14 cellular contexts compared by ENCODE assay signal in the genomic region with DNA sequence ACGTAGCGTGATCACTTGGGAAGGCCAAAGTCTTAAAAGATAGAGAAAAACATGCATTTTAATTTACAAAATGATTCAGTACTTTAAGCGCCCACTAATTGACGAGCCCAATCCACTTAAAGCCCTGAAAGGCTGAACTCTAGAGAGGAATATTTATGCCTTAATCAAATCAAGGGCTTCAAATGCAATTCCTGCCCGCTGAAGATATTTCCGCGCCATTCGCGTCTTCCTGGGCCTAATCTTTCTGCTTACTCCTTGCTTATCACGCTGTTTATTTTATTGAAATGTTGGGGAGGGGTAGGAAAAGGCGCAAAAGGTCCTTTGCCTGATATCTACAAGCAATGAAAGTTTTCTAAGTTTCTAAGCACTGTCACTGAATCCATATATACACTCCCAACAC. TPM values are rescaled to one million over a fixed set of nuclear protein-coding genes. Genes with fewer than 3 reads are reported as not detected.
A peak's percentile ranks its signal among the peaks of the same experiment; 100 is the strongest.
DNase-seq lines count a peak whose midpoint lies in the region; ATAC-seq and TF ChIP-seq lines count a peak whose summit lies in the region.
"Had no signal": no experiment of that assay in that cellular context is flagged by ENCODE, and none has a peak within 500 bp of the region (broad histone marks: within the 10 kb centered on the region; RNA-seq: fewer than 3 reads in every experiment).

No MANE protein-coding gene starts in this region.

- H3K27ac Mint-ChIP-seq in MCF 10A (ENCODE audit: low read depth, unreplicated experiment): peak overlapping the region; percentile 48
- H3K27ac Mint-ChIP-seq: activated CD4-positive, alpha-beta T cell treated with anti-CD3 and anti-CD28 coated beads, Interleukin-2, amount 10 ng/mL, durations not matched to agents 24 days and 14 days; activated naive CD4-positive, alpha-beta T cell treated with anti-CD3 and anti-CD28 coated beads for 36 hours had no signal

- peaks cover 0 to 6% of the 10 kb centered on the region in 2 experiments; a peak in 1 of 4 replicates for H3K79me1 ChIP-seq in IMR-90 (ENCODE audit: low read depth in 1 of 2, low read length in 2 of 2)

- ATAC-seq in IMR-90 (ENCODE audit: low read depth) (no peak), right lobe of liver (no peak), GM19397 (IDR thresholded peaks at IDR 0.05; ENCODE audit: unreplicated experiment) (no peak), HG03342 (IDR thresholded peaks at IDR 0.05; ENCODE audit: unreplicated experiment) (no peak), HG03378 (IDR thresholded peaks at IDR 0.05; ENCODE audit: unreplicated experiment) (no peak)

- peak overlapping the region; percentile 13 to 59 for H4K8ac ChIP-seq in IMR-90 (ENCODE audit: low read depth in 2 of 2, low read length in 2 of 2)

- no peak for TF ChIP-seq RAD21 in IMR-90 (IDR thresholded peaks at IDR 0.05; ENCODE audit: low read length)

- peak overlapping the region; percentile 95 for H3K4me2 ChIP-seq in IMR-90 (ENCODE audit: low read depth, low read length)

- BruUV-seq in IMR-90 (replicated peaks; lab: Mats Ljungman, UMichigan): no TSS peak
- no TSS peak for BruUV-seq in MCF 10A (replicated peaks; lab: Mats Ljungman, UMichigan)

- no peaks in the 10 kb centered on the region for H3K9me3 Mint-ChIP-seq in MCF 10A (ENCODE audit: unreplicated experiment)

- H3K27me3 Mint-ChIP-seq in MCF 10A (ENCODE audit: insufficient read depth, unreplicated experiment): no peaks in the 10 kb centered on the region

- CTCF ChIA-PET in IMR-90 (lab: Yijun Ruan, JAX) (no interaction called here), MCF 10A (lab: Yijun Ruan, JAX) (interaction anchor here (0.6 to 0.7 kb wide), 2 partner anchors 806 to 944 kb away, joined by 4 to 6 read pairs; no protein-coding TSS in a partner anchor)

- H3K14ac ChIP-seq in IMR-90 (replicated peaks; ENCODE audit: low read depth, low read length): peak overlapping the region; percentile 79

- DNase-seq in IMR-90 (no peak), MCF 10A (ENCODE audit: unreplicated experiment) (no peak), right lobe of liver (no peak), suprapubic skin (ENCODE audit: low spot score in 2 of 2) (no peak)
- DNase-seq: activated CD4-positive, alpha-beta T cell treated with anti-CD3 and anti-CD28 coated beads, Interleukin-2, amount 10 ng/mL, durations not matched to agents 24 days and 14 days; activated naive CD4-positive, alpha-beta T cell treated with anti-CD3 and anti-CD28 coated beads for 36 hours; hypothalamus; NCI-H1048; NCI-H524 treated with DMSO at 0.1 percent for 48 hours; SJCRH30; stimulated activated CD8-positive, alpha-beta memory T cell treated with anti-CD3 and anti-CD28 coated beads, Interleukin-4, amount 100 ng/mL, for 48 hours had no signal

- H3K23ac ChIP-seq in IMR-90 (ENCODE audit: low read depth, low read length): peak overlapping the region; percentile 95

- H3K56ac ChIP-seq in IMR-90 (ENCODE audit: extremely low read depth, insufficient read depth, low read length): peak overlapping the region; percentile 97

- H2BK5ac ChIP-seq in IMR-90 (ENCODE audit: low read depth, low read length, poor library complexity, severe bottlenecking): peak overlapping the region; percentile 89

- H3K4me1 Mint-ChIP-seq in MCF 10A (ENCODE audit: insufficient read depth, unreplicated experiment): peaks cover 12% of the 10 kb centered on the region

- H3K18ac ChIP-seq in IMR-90 (ENCODE audit: low read depth, low read length): peak overlapping the region; percentile 79

- peak overlapping the region; percentile 83 for H3K4ac ChIP-seq in IMR-90 (ENCODE audit: low read depth, low read length)

- no peak overlapping the region for H2BK20ac ChIP-seq in IMR-90 (ENCODE audit: low read depth, low read length)

- peak overlapping the region; percentile 47; the same call in 1 of the 2 replicates for H2AK5ac ChIP-seq in IMR-90 (ENCODE audit: low read depth, low read length)

- intact Hi-C loops in IMR-90 (cut with micrococcal nuclease): loop anchor here (1.0 to 5.0 kb wide), 7 partner anchors 10 to 1072 kb away; no protein-coding TSS in a partner anchor
- intact Hi-C loops in MCF 10A (cut with micrococcal nuclease): loop anchor here (5.0 to 10.0 kb wide), 2 partner anchors 415 to 777 kb away; no protein-coding TSS in a partner anchor
- intact Hi-C loops in right lobe of liver (cut with DNase I): no loop called here

- TF ChIP-seq POLR2A in IMR-90 (IDR thresholded peaks at IDR 0.05; ENCODE audit: low read depth, low read length) (peak; percentile 37; the same call in 1 of the 2 replicates), right lobe of liver (IDR thresholded peaks at IDR 0.05) (no peak), suprapubic skin (IDR thresholded peaks at IDR 0.05) (no peak)

- H4K20me1 ChIP-seq in IMR-90 (ENCODE audit: insufficient read depth, low read length): peaks cover 20% of the 10 kb centered on the region

- H3K27ac ChIP-seq in IMR-90 (ENCODE audit: insufficient read depth, low read length) (peak overlapping the region; percentile 95), right lobe of liver (peak overlapping the region in 2 of 3 donors; percentile 92), suprapubic skin (no peak overlapping the region)
- H3K27ac ChIP-seq: SJCRH30 had no signal

- peak overlapping the region; percentile 46; the same call in 1 of the 2 replicates for H4K5ac ChIP-seq in IMR-90 (ENCODE audit: low read depth, low read length)

- TF ChIP-seq CTCF in IMR-90 (conservative IDR thresholded peaks at IDR 0.05; ENCODE audit: low read depth, low read length) (no peak), MCF 10A (IDR thresholded peaks at IDR 0.05; ENCODE audit: unreplicated experiment) (no peak), right lobe of liver (IDR thresholded peaks at IDR 0.05) (no peak), suprapubic skin (IDR thresholded peaks at IDR 0.05) (no peak)

- peak overlapping the region; percentile 99 for H3K9ac ChIP-seq in IMR-90 (ENCODE audit: low read depth, low read length)

- no peak overlapping the region for H2BK15ac ChIP-seq in IMR-90 (ENCODE audit: low read depth, low read length)

- H3K9me3 ChIP-seq in IMR-90 (ENCODE audit: control insufficient read depth, insufficient read depth, low read length) (no peaks in the 10 kb centered on the region), right lobe of liver (no peaks in the 10 kb centered on the region), suprapubic skin (no peaks in the 10 kb centered on the region)
- H3K9me3 ChIP-seq: SJCRH30 had no signal

- H2BK120ac ChIP-seq in IMR-90 (ENCODE audit: low read depth, low read length): peak overlapping the region; percentile 61

- H4K91ac ChIP-seq in IMR-90 (ENCODE audit: insufficient read depth, low read depth, low read length): 0 out of 2 replicates have a peak overlapping the region, but pooled peaks have one; percentile 58

- no peak for TF ChIP-seq EP300 in suprapubic skin (IDR thresholded peaks at IDR 0.05)

- no peak overlapping the region for H2AK9ac ChIP-seq in IMR-90 (replicated peaks; ENCODE audit: low read depth, low read length, poor library complexity)

- peaks cover 13% of the 10 kb centered on the region for H3K4me1 ChIP-seq in IMR-90 (ENCODE audit: control insufficient read depth, insufficient read depth, low read length)
- H3K4me1 ChIP-seq in right lobe of liver: peaks cover 0 to 29% (median 4%) of the 10 kb centered on the region in 4 donors
- peaks cover 32% of the 10 kb centered on the region for H3K4me1 ChIP-seq in suprapubic skin
- H3K4me1 ChIP-seq: SJCRH30 had no signal

- dilution Hi-C loops in IMR-90 (cut with HindIII; ENCODE audit: low sequenced_read_pairs, unreplicated experiment): no loop called here

- in situ Hi-C loops in IMR-90 (cut with MboI; ENCODE audit: low sequenced_read_pairs): loop anchor here (5.0 kb wide), 2 partner anchors 278 to 1077 kb away; no protein-coding TSS in a partner anchor

- H3K36me3 Mint-ChIP-seq in MCF 10A (ENCODE audit: insufficient read depth, unreplicated experiment): peaks cover 28% of the 10 kb centered on the region

- H3K27me3 ChIP-seq in IMR-90 (ENCODE audit: control insufficient read depth, insufficient read depth, low read length) (no peaks in the 10 kb centered on the region), right lobe of liver (no peaks in the 10 kb centered on the region), suprapubic skin (no peaks in the 10 kb centered on the region)
- H3K27me3 ChIP-seq: SJCRH30 had no signal

- H3K4me3 Mint-ChIP-seq in MCF 10A (ENCODE audit: unreplicated experiment): peak overlapping the region; percentile 13
- H3K4me3 Mint-ChIP-seq: activated CD4-positive, alpha-beta T cell treated with anti-CD3 and anti-CD28 coated beads, Interleukin-2, amount 10 ng/mL, durations not matched to agents 24 days and 14 days; activated naive CD4-positive, alpha-beta T cell treated with anti-CD3 and anti-CD28 coated beads for 36 hours had no signal

- H3K36me3 ChIP-seq in IMR-90 (ENCODE audit: control insufficient read depth, insufficient read depth, low read length) (peaks cover 45% of the 10 kb centered on the region), right lobe of liver (peaks cover 0 to 37% (median 2%) of the 10 kb centered on the region in 4 donors), suprapubic skin (peaks cover 8% of the 10 kb centered on the region)
- H3K36me3 ChIP-seq: SJCRH30 had no signal

- no peaks in the 10 kb centered on the region for H3K9me1 ChIP-seq in IMR-90 (ENCODE audit: insufficient read depth, low read length)

- H2AFZ ChIP-seq in IMR-90 (replicated peaks; ENCODE audit: low read length, poor library complexity): no peak overlapping the region

- H3K4me3 ChIP-seq in IMR-90 (ENCODE audit: insufficient read depth, low read depth, low read length) (peak overlapping the region; percentile 69), right lobe of liver (peak overlapping the region; percentile 58 to 77 (median 62)), suprapubic skin (peak overlapping the region; percentile 72)
- H3K4me3 ChIP-seq: SJCRH30 had no signal

- POLR2A ChIA-PET in IMR-90 (lab: Charles Lee; ENCODE audit: unreplicated experiment): no interaction called here
- POLR2A ChIA-PET in MCF 10A (lab: Yijun Ruan, JAX): interaction anchor here (0.6 to 6.2 kb wide), 2 partner anchors 185 to 673 kb away, joined by 4 to 54 read pairs; no protein-coding TSS in a partner anchor

- WGBS in IMR-90 (ENCODE audit: extremely low coverage in 2 of 2, insufficient read length in 1 of 2), 2 experiments: no CpG with 5 or more reads among the region's 11 CpGs
- WGBS in right lobe of liver (ENCODE audit: insufficient coverage, low coverage, low lambda C conversion rate, missing lambda C conversion rate): 43% methylated on average over 11 of the region's 11 CpGs
- WGBS in suprapubic skin: 83% methylated on average over 11 of the region's 11 CpGs

RNA-seq across cellular contexts. Expression of a gene that starts 4.0 kb away (rescaled TPM):
- total RNA-seq in IMR-90 (2012; rRNA removed): 15.8 and 18.6 TPM in 2 replicates
- 40.5 and 44.9 TPM in 2 replicates for polyA plus RNA-seq in IMR-90 (2012; rRNA removed)
- polyA plus RNA-seq in IMR-90 (2012; cell fraction: cytosol; rRNA removed): 13.1 and 30.1 TPM in 2 replicates
- 165 and 239 TPM in 2 replicates for polyA plus RNA-seq in IMR-90 (2012; cell fraction: nucleus; rRNA removed; ENCODE audit: low replicate concordance)
- total RNA-seq in MCF 10A (2022): 6.6 and 8.0 TPM in 2 replicates
- total RNA-seq in right lobe of liver: 10 to 100 TPM; 15.6 to 44.0 (median 27.8) TPM
- 10 to 100 TPM; 23.4 to 35.6 (median 28.7) TPM for total RNA-seq in suprapubic skin
- total RNA-seq: activated CD4-positive, alpha-beta T cell treated with anti-CD3 and anti-CD28 coated beads, Interleukin-2, amount 10 ng/mL, durations not matched to agents 24 days and 14 days; activated naive CD4-positive, alpha-beta T cell treated with anti-CD3 and anti-CD28 coated beads for 36 hours; SJCRH30 had no signal

Comparison
In these comparisons a context has a peak if more than half of its experiments do, and no peak if none do; other contexts are left out.
1. intact Hi-C loops: an anchor here in IMR-90 (1.0 to 5.0 kb wide) and MCF 10A (5.0 to 10.0 kb wide); none called in right lobe of liver.